In genomic region chr21:32994305-32994704, GRCh38 we compare ENCODE assay signal across 8 cellular contexts. TPM values are rescaled to one million over a fixed set of nuclear protein-coding genes. Genes with fewer than 3 reads are reported as not detected.
DNase-seq lines count a peak whose midpoint lies in the region; ATAC-seq and TF ChIP-seq lines count a peak whose summit lies in the region.

No MANE protein-coding gene starts in this region.

- H3K9ac ChIP-seq in DND-41 (ENCODE audit: low read depth, low read length) (no peak overlapping the region), adipocyte (ENCODE audit: low read length) (no peak overlapping the region)

- H3K9me3 ChIP-seq in DND-41 (ENCODE audit: insufficient read depth, low read length, severe bottlenecking) (no peaks in the 10 kb centered on the region), adipocyte (ENCODE audit: control insufficient read depth, low read length) (peaks cover 8% of the 10 kb centered on the region), lower lobe of right lung (no peaks in the 10 kb centered on the region)

- H3K27me3 ChIP-seq in DND-41 (ENCODE audit: insufficient read depth, low read length, poor library complexity) (no peaks in the 10 kb centered on the region), adipocyte (replicated peaks; ENCODE audit: control insufficient read depth, insufficient read depth, low read length) (peaks cover 40% of the 10 kb centered on the region), lower lobe of right lung (ENCODE audit: low read depth) (peaks cover 4% of the 10 kb centered on the region)

- H4K20me1 ChIP-seq in DND-41 (ENCODE audit: insufficient read depth, low read length), result no peaks in the 10 kb centered on the region

- no peaks in the 10 kb centered on the region for H3K79me2 ChIP-seq in DND-41 (ENCODE audit: insufficient read depth, low read length)

- intact Hi-C loops in lower lobe of right lung (cut with DNase I), result no loop called here

- no peak overlapping the region for H3K4me3 ChIP-seq in DND-41 (ENCODE audit: low read depth in 1 of 2, low read length in 2 of 2)
- no peak overlapping the region for H3K4me3 ChIP-seq in adipocyte (ENCODE audit: low read length)
- no peak overlapping the region for H3K4me3 ChIP-seq in lower lobe of right lung

- H3K27ac ChIP-seq in DND-41 (ENCODE audit: low read length), result no peak overlapping the region
- H3K27ac ChIP-seq in lower lobe of right lung, result no peak overlapping the region

- ATAC-seq in DND-41 (ENCODE audit: insufficient read depth, low read depth) (peak; percentile 40; the same call in 2 of the 3 replicates), lower lobe of right lung (no peak), omental fat pad (ENCODE audit: low FRiP score) (no peak), HG03460 (IDR thresholded peaks at IDR 0.05; ENCODE audit: unreplicated experiment) (no peak)

- no peak overlapping the region for H2AFZ ChIP-seq in DND-41 (ENCODE audit: low read depth, low read length)

- H3K4me2 ChIP-seq in DND-41 (ENCODE audit: insufficient read depth, low read length), result no peak overlapping the region

- peak; percentile 56 for TF ChIP-seq CTCF in DND-41 (IDR thresholded peaks at IDR 0.05; ENCODE audit: borderline replicate concordance, extremely low read depth, low read length, poor library complexity, severe bottlenecking)
- peak; percentile 31 for TF ChIP-seq CTCF in lower lobe of right lung (IDR thresholded peaks at IDR 0.05)
- no peak for TF ChIP-seq CTCF in omental fat pad (IDR thresholded peaks at IDR 0.05)

- DNase-seq in DND-41 (no peak), Kasumi-1 (lab: John Stamatoyannopoulos, UW) (peak; percentile 39 to 40), adipocyte (ENCODE audit: low read depth) (peak; percentile 49), lower lobe of right lung (no peak), DMS153 (lab: John Stamatoyannopoulos, UW) (no peak), omental fat pad (ENCODE audit: low spot score) (no peak), NCI-H2081 (lab: John Stamatoyannopoulos, UW) (no peak)

- H3K36me3 ChIP-seq in DND-41 (ENCODE audit: insufficient read depth, low read length) (no peaks in the 10 kb centered on the region), adipocyte (ENCODE audit: control insufficient read depth, insufficient read depth, low read length, severe bottlenecking) (no peaks in the 10 kb centered on the region), lower lobe of right lung (no peaks in the 10 kb centered on the region)

- H3K4me1 ChIP-seq in DND-41 (ENCODE audit: insufficient read depth, low read length) (no peaks in the 10 kb centered on the region), adipocyte (ENCODE audit: control insufficient read depth, insufficient read depth, low read length) (no peaks in the 10 kb centered on the region), lower lobe of right lung (no peaks in the 10 kb centered on the region)

RNA-seq across cellular contexts. Expression of gene OLIG2, which starts 31.4 kb away (rescaled TPM):
- total RNA-seq in lower lobe of right lung, result not detected
- not detected for total RNA-seq in omental fat pad

Comparison
In these comparisons a context has a peak if more than half of its experiments do, and no peak if none do; other contexts are left out.
1. DNase-seq: peak in Kasumi-1 (2 of 2) and adipocyte (single experiment); none in DND-41 (single experiment), lower lobe of right lung (single experiment), DMS153 (single experiment), omental fat pad (single experiment) and NCI-H2081 (0 of 2).
2. CTCF ChIP-seq: peak in DND-41 (single experiment) and lower lobe of right lung (single experiment); none in omental fat pad (0 of 3).